ENCODE assay signal across 1 cellular context in genomic region chr9:81844131-81844567, GRCh38.
A peak's percentile ranks its signal among the peaks of the same experiment; 100 is the strongest.
TF ChIP-seq lines count a peak whose summit lies in the region.

No MANE protein-coding gene starts in this region.

TF ChIP-seq in HepG2, 621 proteins besides CTCF, POLR2A, EP300 and RAD21 (continued from another document and continues in another):
- TF ChIP-seq MNT (IDR thresholded peaks at IDR 0.05) (no peak), ZNF17 (CRISPR knock-in tag; IDR thresholded peaks at IDR 0.05) (no peak), ZBTB26 (CRISPR knock-in tag; IDR thresholded peaks at IDR 0.05; ENCODE audit: borderline replicate concordance) (no peak), JUN (CRISPR knock-in tag; IDR thresholded peaks at IDR 0.05) (peak; percentile 38; the same call in 1 of the 2 replicates), AHDC1 (CRISPR knock-in tag; IDR thresholded peaks at IDR 0.05; ENCODE audit: borderline replicate concordance) (peak; percentile 70; the same call in 1 of the 2 replicates), RBFOX2 (IDR thresholded peaks at IDR 0.05; ENCODE audit: low read depth, low read length) (no peak), ZNF615 (CRISPR knock-in tag; IDR thresholded peaks at IDR 0.05; ENCODE audit: borderline replicate concordance) (no peak), KDM2A (CRISPR knock-in tag; IDR thresholded peaks at IDR 0.05; ENCODE audit: borderline replicate concordance, low read depth) (no peak), ZNF564 (CRISPR knock-in tag; IDR thresholded peaks at IDR 0.05) (no peak), NFYC (CRISPR knock-in tag; IDR thresholded peaks at IDR 0.05) (no peak), DDIT3 (CRISPR knock-in tag; IDR thresholded peaks at IDR 0.05) (no peak), MED13 (CRISPR knock-in tag; IDR thresholded peaks at IDR 0.05) (no peak), PREB (CRISPR knock-in tag; IDR thresholded peaks at IDR 0.05) (no peak), HDAC1 (CRISPR knock-in tag; IDR thresholded peaks at IDR 0.05) (peak; percentile 70; the same call in 1 of the 2 replicates), AGO2 (optimal IDR thresholded peaks at IDR 0.05; ENCODE audit: low read depth, low read length) (no peak), SRY (CRISPR knock-in tag; IDR thresholded peaks at IDR 0.05) (0 out of 2 replicates have a peak, but pooled peaks have one; percentile 18), CCAR2 (optimal IDR thresholded peaks at IDR 0.05; ENCODE audit: low read depth, low read length) (no peak), HDAC2 (CRISPR knock-in tag; IDR thresholded peaks at IDR 0.05) (peak; percentile 78), GTF2F1 (IDR thresholded peaks at IDR 0.05; ENCODE audit: low read length) (no peak), MEIS1 (CRISPR knock-in tag; IDR thresholded peaks at IDR 0.05; ENCODE audit: borderline replicate concordance) (peak; percentile 92; the same call in 1 of the 2 replicates), GABPB1 (CRISPR knock-in tag; IDR thresholded peaks at IDR 0.05) (no peak), REST (IDR thresholded peaks at IDR 0.05; ENCODE audit: borderline replicate concordance in 1 of 2, low read depth in 1 of 2, low read length in 2 of 2) (no peak), PHF21A (CRISPR knock-in tag; IDR thresholded peaks at IDR 0.05) (no peak), ZNF557 (CRISPR knock-in tag; IDR thresholded peaks at IDR 0.05) (no peak), ZNF484 (CRISPR knock-in tag; IDR thresholded peaks at IDR 0.05; ENCODE audit: borderline replicate concordance, low read depth) (no peak), SAFB2 (CRISPR knock-in tag; IDR thresholded peaks at IDR 0.05; ENCODE audit: borderline replicate concordance, low read depth) (no peak), THRA (CRISPR knock-in tag; IDR thresholded peaks at IDR 0.05; ENCODE audit: borderline replicate concordance) (no peak), ZNF256 (CRISPR knock-in tag; conservative IDR thresholded peaks at IDR 0.05) (no peak), ZNF33B (CRISPR knock-in tag; IDR thresholded peaks at IDR 0.05) (no peak), ARID5B (CRISPR knock-in tag; IDR thresholded peaks at IDR 0.05) (peak; percentile 84), MIER3 (CRISPR knock-in tag; IDR thresholded peaks at IDR 0.05; ENCODE audit: borderline replicate concordance) (no peak), WIZ (CRISPR knock-in tag; IDR thresholded peaks at IDR 0.05) (no peak), HMGXB3 (CRISPR knock-in tag; IDR thresholded peaks at IDR 0.05; ENCODE audit: borderline replicate concordance) (no peak), FOXO1 (CRISPR knock-in tag; IDR thresholded peaks at IDR 0.05) (peak; percentile 52; the same call in 1 of the 2 replicates), GFI1 (CRISPR knock-in tag; IDR thresholded peaks at IDR 0.05; ENCODE audit: borderline replicate concordance) (no peak)
